In genomic region chr12:113459981-113460380, GRCh38 we compare ENCODE assay signal across 37 cellular contexts. TPM values are rescaled to one million over a fixed set of nuclear protein-coding genes. Genes with fewer than 3 reads are reported as not detected.
"Had no signal": no experiment of that assay in that cellular context is flagged by ENCODE, and none has a peak within 500 bp of the region (broad histone marks: within the 10 kb centered on the region; RNA-seq: fewer than 3 reads in every experiment).

No MANE protein-coding gene starts in this region.

- ATAC-seq: activated CD8-positive, alpha-beta T cell treated with anti-CD3 and anti-CD28 coated beads for 36 hours; activated naive CD4-positive, alpha-beta T cell treated with anti-CD3 and anti-CD28 coated beads, Interleukin-2, amount 50 U/mL, for 72 hours; activated T-cell treated with anti-CD3 and anti-CD28 coated beads, Interleukin-2, amount 50 U/mL, for 4 hours; activated T-cell treated with anti-CD3 and anti-CD28 coated beads, Interleukin-2, amount 50 U/mL, for 72 hours; activated T-helper 17 cell treated with anti-CD3 and anti-CD28 coated beads, Interleukin-2, amount 50 U/mL, for 72 hours; body of pancreas had no signal

- H3K36me3 ChIP-seq: adrenal gland, brain microvascular endothelial cell, breast epithelium had no signal

- H3K4me3 ChIP-seq: adrenal gland, body of pancreas, breast epithelium had no signal

- H3K9me3 ChIP-seq: adrenal gland, body of pancreas, breast epithelium had no signal

- FAIRE-seq: astrocyte, TTC549 had no signal

- DNase-seq: activated B cell treated with CpG ODN at 0.5 μM for 24 hours; activated CD4-positive, alpha-beta memory T cell treated with anti-CD3 and anti-CD28 coated beads for 36 hours; activated CD4-positive, alpha-beta T cell treated with anti-CD3 and anti-CD28 coated beads for 4 hours; activated CD4-positive, alpha-beta T cell treated with anti-CD3 and anti-CD28 coated beads, Interleukin-2, amount 10 ng/mL, durations not matched to agents 24 days and 14 days; activated CD4-positive, alpha-beta T cell treated with anti-CD3 and anti-CD28 coated beads, Interleukin-2, amount 50 U/mL, for 1 hour; activated CD4-positive, alpha-beta T cell treated with anti-CD3 and anti-CD28 coated beads, Interleukin-2, amount 50 U/mL, for 4 hours; activated CD4-positive, CD25-positive, alpha-beta regulatory T cell treated with anti-CD3 and anti-CD28 coated beads, Interleukin-2, amount 50 U/mL, for 72 hours; activated CD8-positive, alpha-beta memory T cell treated with anti-CD3 and anti-CD28 coated beads, Interleukin-2, amount 50 U/mL, for 4 hours; activated CD8-positive, alpha-beta T cell treated with anti-CD3 and anti-CD28 coated beads for 36 hours; activated effector memory CD4-positive, alpha-beta T cell treated with anti-CD3 and anti-CD28 coated beads, Interleukin-2, amount 50 U/mL, for 16 hours; activated gamma-delta T cell treated with Interleukin-2 at 50 U/mL for 16 hours; activated naive CD4-positive, alpha-beta T cell; activated naive CD4-positive, alpha-beta T cell treated with anti-CD3 and anti-CD28 coated beads for 36 hours; activated naive CD4-positive, alpha-beta T cell treated with anti-CD3 and anti-CD28 coated beads, Interleukin-2, amount 50 U/mL, for 16 hours; activated naive CD8-positive, alpha-beta T cell treated with anti-CD3 and anti-CD28 coated beads for 36 hours; activated T-cell treated with anti-CD3 and anti-CD28 coated beads for 4 hours; activated T-cell treated with anti-CD3 and anti-CD28 coated beads, Interleukin-2, amount 50 U/mL, for 1 hour; activated T-cell treated with anti-CD3 and anti-CD28 coated beads, Interleukin-2, amount 50 U/mL, for 4 hours; activated T-cell treated with anti-CD3 and anti-CD28 coated beads, Interleukin-2, amount 50 U/mL, for 72 hours; adrenal gland; amniotic stem cell; aorta; body of pancreas; brain microvascular endothelial cell; central memory CD4-positive, alpha-beta T cell; T-helper 2 cell; T-helper 9 cell had no signal

- H3K27ac ChIP-seq: adrenal gland, body of pancreas, brain microvascular endothelial cell, breast epithelium, VCaP had no signal

RNA-seq across cellular contexts. Expression of gene LHX5, which starts 11.7 kb away (rescaled TPM):
- total RNA-seq: activated B cell treated with CpG ODN at 0.5 μM for 24 hours; activated CD4-positive, alpha-beta memory T cell treated with anti-CD3 and anti-CD28 coated beads for 36 hours; activated CD4-positive, alpha-beta T cell treated with anti-CD3 and anti-CD28 coated beads, Interleukin-2, amount 10 ng/mL, durations not matched to agents 24 days and 14 days; activated CD8-positive, alpha-beta memory T cell treated with anti-CD3 and anti-CD28 coated beads for 36 hours; activated CD8-positive, alpha-beta T cell treated with anti-CD3 and anti-CD28 coated beads for 36 hours; activated naive CD4-positive, alpha-beta T cell treated with anti-CD3 and anti-CD28 coated beads for 36 hours; activated naive CD4-positive, alpha-beta T cell treated with anti-CD3 and anti-CD28 coated beads, Interleukin-2, amount 50 U/mL, for 72 hours; activated naive CD8-positive, alpha-beta T cell treated with anti-CD3 and anti-CD28 coated beads for 36 hours; activated T-cell treated with anti-CD3 and anti-CD28 coated beads, Interleukin-2, amount 50 U/mL, for 4 hours; activated T-helper 1 cell treated with anti-CD3 and anti-CD28 coated beads, Interleukin-12 subunit alpha, Interleukin-12 subunit beta, Interleukin-2, Interleukin-4 antibody, amounts not matched to agents 30 ng/mL and 10 ng/mL and 1 ng/mL, durations not matched to agents 14 hours and 24 hours and 36 hours; activated T-helper 17 cell treated with anti-CD3 and anti-CD28 coated beads, Interleukin-2, amount 50 U/mL, for 72 hours; adrenal gland; aorta; body of pancreas; breast epithelium; cardiac septum had no signal
- polyA plus RNA-seq: adrenal gland, aorta had no signal

RNA-seq across cellular contexts. Expression of gene SDSL, which starts 37.8 kb away (rescaled TPM):
- total RNA-seq: activated CD4-positive, alpha-beta memory T cell treated with anti-CD3 and anti-CD28 coated beads for 36 hours; activated CD8-positive, alpha-beta memory T cell treated with anti-CD3 and anti-CD28 coated beads for 36 hours; activated CD8-positive, alpha-beta T cell treated with anti-CD3 and anti-CD28 coated beads for 36 hours; activated naive CD4-positive, alpha-beta T cell treated with anti-CD3 and anti-CD28 coated beads for 36 hours had no signal

RNA-seq across cellular contexts. Expression of gene SDS, which starts 56.3 kb away (rescaled TPM):
- total RNA-seq: activated B cell treated with CpG ODN at 0.5 μM for 24 hours; activated CD4-positive, alpha-beta memory T cell treated with anti-CD3 and anti-CD28 coated beads for 36 hours; activated CD4-positive, alpha-beta T cell treated with anti-CD3 and anti-CD28 coated beads, Interleukin-2, amount 10 ng/mL, durations not matched to agents 24 days and 14 days; activated CD8-positive, alpha-beta memory T cell treated with anti-CD3 and anti-CD28 coated beads for 36 hours; activated CD8-positive, alpha-beta T cell treated with anti-CD3 and anti-CD28 coated beads for 36 hours; activated naive CD4-positive, alpha-beta T cell treated with anti-CD3 and anti-CD28 coated beads for 36 hours; activated naive CD4-positive, alpha-beta T cell treated with anti-CD3 and anti-CD28 coated beads, Interleukin-2, amount 50 U/mL, for 72 hours; activated naive CD8-positive, alpha-beta T cell treated with anti-CD3 and anti-CD28 coated beads for 36 hours; activated T-cell treated with anti-CD3 and anti-CD28 coated beads, Interleukin-2, amount 50 U/mL, for 72 hours; activated T-helper 1 cell treated with anti-CD3 and anti-CD28 coated beads, Interleukin-12 subunit alpha, Interleukin-12 subunit beta, Interleukin-2, Interleukin-4 antibody, amounts not matched to agents 30 ng/mL and 10 ng/mL and 1 ng/mL, durations not matched to agents 14 hours and 24 hours and 36 hours; activated T-helper 17 cell treated with anti-CD3 and anti-CD28 coated beads, Interleukin-2, amount 50 U/mL, for 72 hours; astrocyte; cerebellum had no signal
